9 cellular contexts compared by ENCODE assay signal in the genomic region with DNA sequence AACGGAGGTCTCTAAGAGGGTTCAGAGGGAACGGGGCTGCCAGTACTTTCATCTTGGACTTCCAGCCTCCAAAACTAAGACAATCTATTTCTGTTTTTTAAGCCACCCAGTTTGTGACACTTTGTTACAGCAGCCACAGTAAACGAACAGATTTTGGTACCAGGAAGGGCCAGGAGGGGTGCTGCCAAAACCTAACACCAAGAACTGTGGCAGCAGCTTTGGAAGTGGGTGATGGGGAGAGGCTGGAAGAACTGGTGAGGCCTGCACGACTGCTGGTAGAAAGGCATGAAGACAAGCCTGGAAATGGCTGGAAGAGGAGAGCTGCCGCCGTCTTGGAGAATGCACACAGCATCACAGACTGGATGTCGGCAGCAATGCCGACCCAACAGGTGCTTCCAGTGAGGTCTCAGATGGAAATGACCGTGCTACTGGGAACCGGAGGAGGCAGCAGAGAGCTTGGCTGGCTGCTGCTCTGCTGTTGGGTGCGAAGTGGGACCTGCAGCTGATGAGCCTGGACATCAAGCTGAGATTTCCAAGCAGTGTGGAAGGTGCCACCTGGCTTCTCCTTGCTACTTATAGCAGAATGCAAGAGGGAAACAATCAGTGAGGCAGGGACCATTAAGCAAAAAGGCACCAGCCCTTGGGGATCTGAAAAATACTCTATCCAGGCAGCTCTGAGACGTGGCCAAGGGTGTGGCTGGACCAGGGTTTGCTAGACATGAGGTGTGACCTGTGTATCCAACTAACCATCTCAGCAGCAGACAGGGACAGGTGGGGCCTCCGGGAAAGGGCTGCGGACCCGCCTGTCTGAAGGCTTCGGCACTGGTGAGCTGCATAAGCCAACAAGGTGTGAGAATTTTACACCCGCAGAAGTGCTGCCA. TPM values are rescaled to one million over a fixed set of nuclear protein-coding genes. Genes with fewer than 3 reads are reported as not detected.
A peak's percentile ranks its signal among the peaks of the same experiment; 100 is the strongest.
DNase-seq lines count a peak whose midpoint lies in the region; ATAC-seq and TF ChIP-seq lines count a peak whose summit lies in the region.
"Had no signal": no experiment of that assay in that cellular context is flagged by ENCODE, and none has a peak within 500 bp of the region (broad histone marks: within the 10 kb centered on the region; RNA-seq: fewer than 3 reads in every experiment).

No MANE protein-coding gene starts in this region.

- no peak for TF ChIP-seq POLR2A in ovary (IDR thresholded peaks at IDR 0.05)

- H3K27ac ChIP-seq in ovary: no peak overlapping the region

- H3K4me3 Mint-ChIP-seq in activated T-helper 17 cell treated with anti-CD3 and anti-CD28 coated beads, Interleukin-2, amount 50 U/mL, for 72 hours: no peak overlapping the region
- H3K4me3 Mint-ChIP-seq in activated T-helper 2 cell treated with anti-CD3 and anti-CD28 coated beads, Interferon-gamma antibody, Interleukin-2, Interleukin-4, amounts not matched to agents 10 μg/mL and 5 μg/mL and 100 μg/mL, durations not matched to agents 14 hours and 24 hours and 36 hours (ENCODE audit: low read depth): no peak overlapping the region
- H3K4me3 Mint-ChIP-seq: activated naive CD4-positive, alpha-beta T cell treated with anti-CD3 and anti-CD28 coated beads, Interleukin-2, amount 50 U/mL, for 24 hours had no signal

- no peak for DNase-seq in activated naive CD4-positive, alpha-beta T cell treated with anti-CD3 and anti-CD28 coated beads, Interleukin-2, amount 50 U/mL, for 72 hours (ENCODE audit: low spot score in 2 of 2)
- no peak for DNase-seq in activated naive CD4-positive, alpha-beta T cell treated with anti-CD3 and anti-CD28 coated beads, Interleukin-2, amount 50 U/mL, for 16 hours
- DNase-seq in M059J (ENCODE audit: low read depth) (peak; percentile 38), kidney tubule cell (ENCODE audit: low spot score) (peak; percentile 52), ovary (no peak)
- DNase-seq in activated T-helper 2 cell treated with anti-CD3 and anti-CD28 coated beads, Interferon-gamma antibody, Interleukin-2, Interleukin-4, amounts not matched to agents 10 μg/mL and 5 μg/mL and 100 μg/mL, durations not matched to agents 14 hours and 24 hours and 36 hours (ENCODE audit: low spot score): no peak

- H3K4me1 ChIP-seq in ovary (ENCODE audit: insufficient read depth): no peaks in the 10 kb centered on the region

- H3K4me1 Mint-ChIP-seq in activated T-helper 17 cell treated with anti-CD3 and anti-CD28 coated beads, Interleukin-2, amount 50 U/mL, for 72 hours: no peaks in the 10 kb centered on the region
- H3K4me1 Mint-ChIP-seq in activated T-helper 2 cell treated with anti-CD3 and anti-CD28 coated beads, Interferon-gamma antibody, Interleukin-2, Interleukin-4, amounts not matched to agents 10 μg/mL and 5 μg/mL and 100 μg/mL, durations not matched to agents 14 hours and 24 hours and 36 hours (ENCODE audit: low read depth): no peaks in the 10 kb centered on the region
- H3K4me1 Mint-ChIP-seq: activated naive CD4-positive, alpha-beta T cell treated with anti-CD3 and anti-CD28 coated beads, Interleukin-2, amount 50 U/mL, for 24 hours had no signal

- intact Hi-C loops in activated T-helper 2 cell treated with anti-CD3 and anti-CD28 coated beads, Interferon-gamma antibody, Interleukin-2, Interleukin-4, amounts not matched to agents 10 μg/mL and 5 μg/mL and 100 μg/mL, durations not matched to agents 14 hours and 24 hours and 36 hours (cut with micrococcal nuclease): loop anchor here (10.0 kb wide), 2 partner anchors 52 to 332 kb away; partner anchors contain the start of genes AJM1 and PHPT1
- intact Hi-C loops in ovary (cut with DNase I): no loop called here

- H3K9me3 ChIP-seq in ovary: no peaks in the 10 kb centered on the region

- H3K36me3 Mint-ChIP-seq in activated naive CD4-positive, alpha-beta T cell treated with anti-CD3 and anti-CD28 coated beads, Interleukin-2, amount 50 U/mL, for 72 hours: no peaks in the 10 kb centered on the region
- peaks cover 3% of the 10 kb centered on the region for H3K36me3 Mint-ChIP-seq in activated T-helper 17 cell treated with anti-CD3 and anti-CD28 coated beads, Interleukin-2, amount 50 U/mL, for 72 hours (ENCODE audit: low read depth)
- peaks cover 9% of the 10 kb centered on the region for H3K36me3 Mint-ChIP-seq in activated T-helper 2 cell treated with anti-CD3 and anti-CD28 coated beads, Interferon-gamma antibody, Interleukin-2, Interleukin-4, amounts not matched to agents 10 μg/mL and 5 μg/mL and 100 μg/mL, durations not matched to agents 14 hours and 24 hours and 36 hours (ENCODE audit: low read depth)
- H3K36me3 Mint-ChIP-seq: activated naive CD4-positive, alpha-beta T cell treated with anti-CD3 and anti-CD28 coated beads, Interleukin-2, amount 50 U/mL, for 24 hours had no signal

- no peak for TF ChIP-seq CTCF in ovary (IDR thresholded peaks at IDR 0.05)

- H3K9me3 Mint-ChIP-seq in activated naive CD4-positive, alpha-beta T cell treated with anti-CD3 and anti-CD28 coated beads, Interleukin-2, amount 50 U/mL, for 72 hours: no peaks in the 10 kb centered on the region
- H3K9me3 Mint-ChIP-seq in activated T-helper 17 cell treated with anti-CD3 and anti-CD28 coated beads, Interleukin-2, amount 50 U/mL, for 72 hours: no peaks in the 10 kb centered on the region
- no peaks in the 10 kb centered on the region for H3K9me3 Mint-ChIP-seq in activated T-helper 2 cell treated with anti-CD3 and anti-CD28 coated beads, Interferon-gamma antibody, Interleukin-2, Interleukin-4, amounts not matched to agents 10 μg/mL and 5 μg/mL and 100 μg/mL, durations not matched to agents 14 hours and 24 hours and 36 hours
- H3K9me3 Mint-ChIP-seq: activated naive CD4-positive, alpha-beta T cell treated with anti-CD3 and anti-CD28 coated beads, Interleukin-2, amount 50 U/mL, for 24 hours had no signal

- 47 to 55% (median 51%) methylated on average over 17 of the region's 17 CpGs for WGBS in ovary, 3 donors

- H3K27ac Mint-ChIP-seq in activated naive CD4-positive, alpha-beta T cell treated with anti-CD3 and anti-CD28 coated beads, Interleukin-2, amount 50 U/mL, for 72 hours: no peak overlapping the region
- H3K27ac Mint-ChIP-seq in activated T-helper 17 cell treated with anti-CD3 and anti-CD28 coated beads, Interleukin-2, amount 50 U/mL, for 72 hours: no peak overlapping the region
- no peak overlapping the region for H3K27ac Mint-ChIP-seq in activated T-helper 2 cell treated with anti-CD3 and anti-CD28 coated beads, Interferon-gamma antibody, Interleukin-2, Interleukin-4, amounts not matched to agents 10 μg/mL and 5 μg/mL and 100 μg/mL, durations not matched to agents 14 hours and 24 hours and 36 hours
- H3K27ac Mint-ChIP-seq: activated naive CD4-positive, alpha-beta T cell treated with anti-CD3 and anti-CD28 coated beads, Interleukin-2, amount 50 U/mL, for 24 hours had no signal

- no peak for TF ChIP-seq EP300 in ovary (IDR thresholded peaks at IDR 0.05)

- no peaks in the 10 kb centered on the region for H3K27me3 Mint-ChIP-seq in activated T-helper 17 cell treated with anti-CD3 and anti-CD28 coated beads, Interleukin-2, amount 50 U/mL, for 72 hours
- peaks cover 5% of the 10 kb centered on the region for H3K27me3 Mint-ChIP-seq in activated T-helper 2 cell treated with anti-CD3 and anti-CD28 coated beads, Interferon-gamma antibody, Interleukin-2, Interleukin-4, amounts not matched to agents 10 μg/mL and 5 μg/mL and 100 μg/mL, durations not matched to agents 14 hours and 24 hours and 36 hours (ENCODE audit: low read depth)
- H3K27me3 Mint-ChIP-seq: activated naive CD4-positive, alpha-beta T cell treated with anti-CD3 and anti-CD28 coated beads, Interleukin-2, amount 50 U/mL, for 24 hours had no signal

- no peaks in the 10 kb centered on the region for H3K36me3 ChIP-seq in ovary

- ATAC-seq in activated naive CD4-positive, alpha-beta T cell treated with anti-CD3 and anti-CD28 coated beads, Interleukin-2, amount 50 U/mL, for 72 hours: peak; percentile 33 to 52
- peak; percentile 47 for ATAC-seq in activated T-helper 17 cell treated with anti-CD3 and anti-CD28 coated beads, Interleukin-2, amount 50 U/mL, for 72 hours (replicated peaks)
- ATAC-seq in HG03025 (IDR thresholded peaks at IDR 0.05; ENCODE audit: low FRiP score, unreplicated experiment): no peak

- no peak overlapping the region for H3K4me3 ChIP-seq in ovary

- no peaks in the 10 kb centered on the region for H3K27me3 ChIP-seq in ovary

RNA-seq across cellular contexts. Expression of gene TMEM210, which starts 4.7 kb away (rescaled TPM):
- total RNA-seq in activated naive CD4-positive, alpha-beta T cell treated with anti-CD3 and anti-CD28 coated beads, Interleukin-2, amount 50 U/mL, for 72 hours: not detected
- not detected in 2 replicates for total RNA-seq in M059J (2014; rRNA removed; shearing (Covaris generic))
- not detected for total RNA-seq in activated T-helper 17 cell treated with anti-CD3 and anti-CD28 coated beads, Interleukin-2, amount 50 U/mL, for 72 hours
- not detected in 2 replicates for total RNA-seq in activated T-helper 2 cell treated with anti-CD3 and anti-CD28 coated beads, Interferon-gamma antibody, Interleukin-2, Interleukin-4, amounts not matched to agents 10 μg/mL and 5 μg/mL and 100 μg/mL, durations not matched to agents 14 hours and 24 hours and 36 hours
- total RNA-seq in ovary: not detected
- not detected for polyA plus RNA-seq in ovary

RNA-seq across cellular contexts. Expression of gene LRRC26, which starts 6.7 kb away (rescaled TPM):
- total RNA-seq in activated naive CD4-positive, alpha-beta T cell treated with anti-CD3 and anti-CD28 coated beads, Interleukin-2, amount 50 U/mL, for 72 hours: not detected
- not detected in 2 replicates for total RNA-seq in M059J (2014; rRNA removed; shearing (Covaris generic))
- not detected for total RNA-seq in activated T-helper 17 cell treated with anti-CD3 and anti-CD28 coated beads, Interleukin-2, amount 50 U/mL, for 72 hours
- total RNA-seq in activated T-helper 2 cell treated with anti-CD3 and anti-CD28 coated beads, Interferon-gamma antibody, Interleukin-2, Interleukin-4, amounts not matched to agents 10 μg/mL and 5 μg/mL and 100 μg/mL, durations not matched to agents 14 hours and 24 hours and 36 hours: 0.21 and 0.34 TPM in 2 replicates
- 1 to 10 TPM in 1 of 7 donors, under 1 TPM in 1, not detected in 5; 0.23 to 3.0 TPM for total RNA-seq in ovary
- polyA plus RNA-seq in ovary: not detected

RNA-seq across cellular contexts. Expression of gene ANAPC2, which starts 11.8 kb away (rescaled TPM):
- total RNA-seq in activated naive CD4-positive, alpha-beta T cell treated with anti-CD3 and anti-CD28 coated beads, Interleukin-2, amount 50 U/mL, for 72 hours: 10 to 100 TPM; 48.1 to 68.3 TPM
- 8.6 and 17.6 TPM in 2 replicates for total RNA-seq in M059J (2014; rRNA removed; shearing (Covaris generic))
- total RNA-seq in activated T-helper 17 cell treated with anti-CD3 and anti-CD28 coated beads, Interleukin-2, amount 50 U/mL, for 72 hours: 10 to 100 TPM; 50.6 to 53.1 TPM
- total RNA-seq in activated T-helper 2 cell treated with anti-CD3 and anti-CD28 coated beads, Interferon-gamma antibody, Interleukin-2, Interleukin-4, amounts not matched to agents 10 μg/mL and 5 μg/mL and 100 μg/mL, durations not matched to agents 14 hours and 24 hours and 36 hours: 52.3 and 58.5 TPM in 2 replicates
- 10 to 100 TPM; 23.1 to 61.5 (median 53.9) TPM for total RNA-seq in ovary
- 10 to 100 TPM in 1 of 2 donors, 1 to 10 TPM in 1; 8.0 to 38.4 TPM for polyA plus RNA-seq in ovary

RNA-seq across cellular contexts. Expression of gene SSNA1, which starts 11.9 kb away (rescaled TPM):
- 10 to 100 TPM; 37.1 to 64.0 TPM for total RNA-seq in activated naive CD4-positive, alpha-beta T cell treated with anti-CD3 and anti-CD28 coated beads, Interleukin-2, amount 50 U/mL, for 72 hours
- 99.7 and 110 TPM in 2 replicates for total RNA-seq in M059J (2014; rRNA removed; shearing (Covaris generic))
- total RNA-seq in activated T-helper 17 cell treated with anti-CD3 and anti-CD28 coated beads, Interleukin-2, amount 50 U/mL, for 72 hours: 10 to 100 TPM; 43.7 to 84.7 TPM
- total RNA-seq in activated T-helper 2 cell treated with anti-CD3 and anti-CD28 coated beads, Interferon-gamma antibody, Interleukin-2, Interleukin-4, amounts not matched to agents 10 μg/mL and 5 μg/mL and 100 μg/mL, durations not matched to agents 14 hours and 24 hours and 36 hours: 91.6 and 91.8 TPM in 2 replicates
- 10 to 100 TPM; 34.5 to 60.7 (median 44.5) TPM for total RNA-seq in ovary
- 10 to 100 TPM in 1 of 2 donors, 1 to 10 TPM in 1; 1.6 to 47.3 TPM for polyA plus RNA-seq in ovary

RNA-seq across cellular contexts. Expression of gene TPRN, which starts 24.0 kb away (rescaled TPM):
- 1 to 10 TPM; 5.7 to 7.3 TPM for total RNA-seq in activated naive CD4-positive, alpha-beta T cell treated with anti-CD3 and anti-CD28 coated beads, Interleukin-2, amount 50 U/mL, for 72 hours
- 4.5 and 8.5 TPM in 2 replicates for total RNA-seq in M059J (2014; rRNA removed; shearing (Covaris generic))
- total RNA-seq in activated T-helper 17 cell treated with anti-CD3 and anti-CD28 coated beads, Interleukin-2, amount 50 U/mL, for 72 hours: 1 to 10 TPM; 5.5 to 9.4 TPM
- 16.4 and 18.2 TPM in 2 replicates for total RNA-seq in activated T-helper 2 cell treated with anti-CD3 and anti-CD28 coated beads, Interferon-gamma antibody, Interleukin-2, Interleukin-4, amounts not matched to agents 10 μg/mL and 5 μg/mL and 100 μg/mL, durations not matched to agents 14 hours and 24 hours and 36 hours
- total RNA-seq in ovary: 10 to 100 TPM in 6 of 7 donors, 1 to 10 TPM in 1; 6.6 to 18.4 (median 15.9) TPM
- 1 to 10 TPM in 1 of 2 donors, under 1 TPM in 1; 0.68 to 8.6 TPM for polyA plus RNA-seq in ovary

Comparison
In these comparisons a context has a peak if more than half of its experiments do, and no peak if none do; other contexts are left out.
1. DNase-seq: peak in M059J (single experiment) and kidney tubule cell (single experiment); none in activated naive CD4-positive, alpha-beta T cell treated with anti-CD3 and anti-CD28 coated beads, Interleukin-2, amount 50 U/mL, for 72 hours (0 of 2), activated naive CD4-positive, alpha-beta T cell treated with anti-CD3 and anti-CD28 coated beads, Interleukin-2, amount 50 U/mL, for 16 hours (single experiment), activated T-helper 2 cell treated with anti-CD3 and anti-CD28 coated beads, Interferon-gamma antibody, Interleukin-2, Interleukin-4, amounts not matched to agents 10 μg/mL and 5 μg/mL and 100 μg/mL, durations not matched to agents 14 hours and 24 hours and 36 hours (single experiment) and ovary (0 of 5).